Comparison of ENCODE assay signal across 9 cellular contexts in genomic region chr18:58847383-58848071, GRCh38. TPM values are rescaled to one million over a fixed set of nuclear protein-coding genes. Genes with fewer than 3 reads are reported as not detected.
A peak's percentile ranks its signal among the peaks of the same experiment; 100 is the strongest.
DNase-seq lines count a peak whose midpoint lies in the region; ATAC-seq and TF ChIP-seq lines count a peak whose summit lies in the region.
"Had no signal": no experiment of that assay in that cellular context is flagged by ENCODE, and none has a peak within 500 bp of the region (broad histone marks: within the 10 kb centered on the region; RNA-seq: fewer than 3 reads in every experiment).

No MANE protein-coding gene starts in this region.

- intact Hi-C loops in sciatic nerve (cut with DNase I), result no loop called here

- ATAC-seq in GM23338, result peak; percentile 71
- peak; percentile 18 for ATAC-seq in sciatic nerve
- ATAC-seq in HG03442 (IDR thresholded peaks at IDR 0.05; ENCODE audit: unreplicated experiment), result no peak
- no peak for ATAC-seq in GM19324 (IDR thresholded peaks at IDR 0.05; ENCODE audit: low FRiP score, unreplicated experiment)

- H3K36me3 ChIP-seq in GM23338 (ENCODE audit: insufficient read depth) (no peaks in the 10 kb centered on the region), iPS DF 6.9 (ENCODE audit: control insufficient read depth, insufficient read depth, low read length) (no peaks in the 10 kb centered on the region)

- peaks cover 29% of the 10 kb centered on the region for H3K27me3 Mint-ChIP-seq in GM23338 (ENCODE audit: insufficient read depth, low read depth, poor library complexity)

- no peaks in the 10 kb centered on the region for H3K27me3 ChIP-seq in GM23338 (ENCODE audit: insufficient read depth)
- no peaks in the 10 kb centered on the region for H3K27me3 ChIP-seq in iPS DF 6.9 (ENCODE audit: control insufficient read depth, insufficient read depth, low read length)

- peak overlapping the region; percentile 99 for H3K27ac Mint-ChIP-seq in GM23338

- H3F3A ChIP-seq in GM23338 (replicated peaks; ENCODE audit: low read depth), result peaks cover 27% of the 10 kb centered on the region

- H3K9me3 Mint-ChIP-seq in GM23338, result peaks cover 5% of the 10 kb centered on the region; the same call in 2 of the 3 replicates

- H2AFZ ChIP-seq in GM23338, result no peak overlapping the region

- H3K9me3 ChIP-seq in iPS DF 6.9 (ENCODE audit: control insufficient read depth, insufficient read depth, low read length), result no peaks in the 10 kb centered on the region

- H4K20me1 ChIP-seq in GM23338 (replicated peaks; ENCODE audit: insufficient read depth), result no peaks in the 10 kb centered on the region

- TF ChIP-seq CTCF in GM23338 (conservative IDR thresholded peaks at IDR 0.05; ENCODE audit: low read depth in 2 of 2), result no peak

- no CpG with 5 or more reads among the region's 29 CpGs for WGBS in iPS DF 6.9 (ENCODE audit: insufficient coverage, insufficient read length)

- peak overlapping the region; percentile 23; the same call in 1 of the 2 replicates for H3K4me3 ChIP-seq in GM23338
- H3K4me3 ChIP-seq in iPS DF 6.9 (ENCODE audit: low read length), result no peak overlapping the region; the same call in 1 of the 2 replicates

- H3K36me3 Mint-ChIP-seq in GM23338 (ENCODE audit: low read depth), result peaks cover 7% of the 10 kb centered on the region; the same call in 1 of the 3 replicates

- H3K9me2 ChIP-seq in GM23338 (ENCODE audit: insufficient read depth), result no peaks in the 10 kb centered on the region

- H3K27ac ChIP-seq in GM23338 (ENCODE audit: low read depth) (peak overlapping the region; percentile 100), iPS DF 6.9 (ENCODE audit: low read length) (peak overlapping the region; percentile 3)

- peak overlapping the region; percentile 64 for H3K4me2 ChIP-seq in GM23338

- H3K79me2 ChIP-seq in GM23338 (replicated peaks; ENCODE audit: insufficient read depth), result no peaks in the 10 kb centered on the region

- DNase-seq in GM23338 (ENCODE audit: low spot score) (peak; percentile 99), anterior cingulate cortex (lab: John Stamatoyannopoulos, UW) (peak in 36 of 58 donors; percentile 2 to 58 (median 32)), iPS DF 6.9 (ENCODE audit: low read depth, low spot score) (peak; percentile 94), sciatic nerve (ENCODE audit: low spot score) (no peak), NAMALWA (ENCODE audit: low spot score) (no peak)
- no peak for DNase-seq in stimulated activated CD8-positive, alpha-beta memory T cell treated with anti-CD3 and anti-CD28 coated beads, Interleukin-4, amount 100 ng/mL, for 48 hours
- DNase-seq: NCI-H2107 had no signal

- H3K4me3 Mint-ChIP-seq in GM23338, result peak overlapping the region; percentile 39

- H3K4me1 ChIP-seq in GM23338 (ENCODE audit: insufficient read depth) (peaks cover 67% of the 10 kb centered on the region), iPS DF 6.9 (ENCODE audit: control insufficient read depth, insufficient read depth, low read length) (peaks cover 11% of the 10 kb centered on the region; the same call in 1 of the 2 replicates)

- peaks cover 78% of the 10 kb centered on the region for H3K4me1 Mint-ChIP-seq in GM23338

TF ChIP-seq in GM23338, 12 proteins besides CTCF, POLR2A, EP300 and RAD21 (continues in another document):
- TF ChIP-seq, protein P1, sequence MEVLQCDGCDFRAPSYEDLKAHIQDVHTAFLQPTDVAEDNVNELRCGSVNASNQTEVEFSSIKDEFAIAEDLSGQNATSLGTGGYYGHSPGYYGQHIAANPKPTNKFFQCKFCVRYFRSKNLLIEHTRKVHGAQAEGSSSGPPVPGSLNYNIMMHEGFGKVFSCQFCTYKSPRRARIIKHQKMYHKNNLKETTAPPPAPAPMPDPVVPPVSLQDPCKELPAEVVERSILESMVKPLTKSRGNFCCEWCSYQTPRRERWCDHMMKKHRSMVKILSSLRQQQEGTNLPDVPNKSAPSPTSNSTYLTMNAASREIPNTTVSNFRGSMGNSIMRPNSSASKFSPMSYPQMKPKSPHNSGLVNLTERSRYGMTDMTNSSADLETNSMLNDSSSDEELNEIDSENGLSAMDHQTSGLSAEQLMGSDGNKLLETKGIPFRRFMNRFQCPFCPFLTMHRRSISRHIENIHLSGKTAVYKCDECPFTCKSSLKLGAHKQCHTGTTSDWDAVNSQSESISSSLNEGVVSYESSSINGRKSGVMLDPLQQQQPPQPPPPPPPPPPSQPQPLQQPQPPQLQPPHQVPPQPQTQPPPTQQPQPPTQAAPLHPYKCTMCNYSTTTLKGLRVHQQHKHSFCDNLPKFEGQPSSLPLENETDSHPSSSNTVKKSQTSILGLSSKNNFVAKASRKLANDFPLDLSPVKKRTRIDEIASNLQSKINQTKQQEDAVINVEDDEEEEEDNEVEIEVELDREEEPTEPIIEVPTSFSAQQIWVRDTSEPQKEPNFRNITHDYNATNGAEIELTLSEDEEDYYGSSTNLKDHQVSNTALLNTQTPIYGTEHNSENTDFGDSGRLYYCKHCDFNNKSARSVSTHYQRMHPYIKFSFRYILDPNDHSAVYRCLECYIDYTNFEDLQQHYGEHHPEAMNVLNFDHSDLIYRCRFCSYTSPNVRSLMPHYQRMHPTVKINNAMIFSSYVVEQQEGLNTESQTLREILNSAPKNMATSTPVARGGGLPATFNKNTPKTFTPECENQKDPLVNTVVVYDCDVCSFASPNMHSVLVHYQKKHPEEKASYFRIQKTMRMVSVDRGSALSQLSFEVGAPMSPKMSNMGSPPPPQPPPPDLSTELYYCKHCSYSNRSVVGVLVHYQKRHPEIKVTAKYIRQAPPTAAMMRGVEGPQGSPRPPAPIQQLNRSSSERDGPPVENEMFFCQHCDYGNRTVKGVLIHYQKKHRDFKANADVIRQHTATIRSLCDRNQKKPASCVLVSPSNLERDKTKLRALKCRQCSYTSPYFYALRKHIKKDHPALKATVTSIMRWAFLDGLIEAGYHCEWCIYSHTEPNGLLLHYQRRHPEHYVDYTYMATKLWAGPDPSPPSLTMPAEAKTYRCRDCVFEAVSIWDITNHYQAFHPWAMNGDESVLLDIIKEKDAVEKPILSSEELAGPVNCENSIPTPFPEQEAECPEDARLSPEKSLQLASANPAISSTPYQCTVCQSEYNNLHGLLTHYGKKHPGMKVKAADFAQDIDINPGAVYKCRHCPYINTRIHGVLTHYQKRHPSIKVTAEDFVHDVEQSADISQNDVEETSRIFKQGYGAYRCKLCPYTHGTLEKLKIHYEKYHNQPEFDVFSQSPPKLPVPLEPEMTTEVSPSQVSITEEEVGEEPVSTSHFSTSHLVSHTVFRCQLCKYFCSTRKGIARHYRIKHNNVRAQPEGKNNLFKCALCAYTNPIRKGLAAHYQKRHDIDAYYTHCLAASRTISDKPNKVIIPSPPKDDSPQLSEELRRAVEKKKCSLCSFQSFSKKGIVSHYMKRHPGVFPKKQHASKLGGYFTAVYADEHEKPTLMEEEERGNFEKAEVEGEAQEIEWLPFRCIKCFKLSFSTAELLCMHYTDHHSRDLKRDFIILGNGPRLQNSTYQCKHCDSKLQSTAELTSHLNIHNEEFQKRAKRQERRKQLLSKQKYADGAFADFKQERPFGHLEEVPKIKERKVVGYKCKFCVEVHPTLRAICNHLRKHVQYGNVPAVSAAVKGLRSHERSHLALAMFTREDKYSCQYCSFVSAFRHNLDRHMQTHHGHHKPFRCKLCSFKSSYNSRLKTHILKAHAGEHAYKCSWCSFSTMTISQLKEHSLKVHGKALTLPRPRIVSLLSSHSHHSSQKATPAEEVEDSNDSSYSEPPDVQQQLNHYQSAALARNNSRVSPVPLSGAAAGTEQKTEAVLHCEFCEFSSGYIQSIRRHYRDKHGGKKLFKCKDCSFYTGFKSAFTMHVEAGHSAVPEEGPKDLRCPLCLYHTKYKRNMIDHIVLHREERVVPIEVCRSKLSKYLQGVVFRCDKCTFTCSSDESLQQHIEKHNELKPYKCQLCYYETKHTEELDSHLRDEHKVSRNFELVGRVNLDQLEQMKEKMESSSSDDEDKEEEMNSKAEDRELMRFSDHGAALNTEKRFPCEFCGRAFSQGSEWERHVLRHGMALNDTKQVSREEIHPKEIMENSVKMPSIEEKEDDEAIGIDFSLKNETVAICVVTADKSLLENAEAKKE (CRISPR knock-in tag; IDR thresholded peaks at IDR 0.05), result peak; percentile 59; the same call in 1 of the 2 replicates
- TF ChIP-seq ZNF114 (CRISPR knock-in tag; IDR thresholded peaks at IDR 0.05), result no peak
- TF ChIP-seq, protein P2, sequence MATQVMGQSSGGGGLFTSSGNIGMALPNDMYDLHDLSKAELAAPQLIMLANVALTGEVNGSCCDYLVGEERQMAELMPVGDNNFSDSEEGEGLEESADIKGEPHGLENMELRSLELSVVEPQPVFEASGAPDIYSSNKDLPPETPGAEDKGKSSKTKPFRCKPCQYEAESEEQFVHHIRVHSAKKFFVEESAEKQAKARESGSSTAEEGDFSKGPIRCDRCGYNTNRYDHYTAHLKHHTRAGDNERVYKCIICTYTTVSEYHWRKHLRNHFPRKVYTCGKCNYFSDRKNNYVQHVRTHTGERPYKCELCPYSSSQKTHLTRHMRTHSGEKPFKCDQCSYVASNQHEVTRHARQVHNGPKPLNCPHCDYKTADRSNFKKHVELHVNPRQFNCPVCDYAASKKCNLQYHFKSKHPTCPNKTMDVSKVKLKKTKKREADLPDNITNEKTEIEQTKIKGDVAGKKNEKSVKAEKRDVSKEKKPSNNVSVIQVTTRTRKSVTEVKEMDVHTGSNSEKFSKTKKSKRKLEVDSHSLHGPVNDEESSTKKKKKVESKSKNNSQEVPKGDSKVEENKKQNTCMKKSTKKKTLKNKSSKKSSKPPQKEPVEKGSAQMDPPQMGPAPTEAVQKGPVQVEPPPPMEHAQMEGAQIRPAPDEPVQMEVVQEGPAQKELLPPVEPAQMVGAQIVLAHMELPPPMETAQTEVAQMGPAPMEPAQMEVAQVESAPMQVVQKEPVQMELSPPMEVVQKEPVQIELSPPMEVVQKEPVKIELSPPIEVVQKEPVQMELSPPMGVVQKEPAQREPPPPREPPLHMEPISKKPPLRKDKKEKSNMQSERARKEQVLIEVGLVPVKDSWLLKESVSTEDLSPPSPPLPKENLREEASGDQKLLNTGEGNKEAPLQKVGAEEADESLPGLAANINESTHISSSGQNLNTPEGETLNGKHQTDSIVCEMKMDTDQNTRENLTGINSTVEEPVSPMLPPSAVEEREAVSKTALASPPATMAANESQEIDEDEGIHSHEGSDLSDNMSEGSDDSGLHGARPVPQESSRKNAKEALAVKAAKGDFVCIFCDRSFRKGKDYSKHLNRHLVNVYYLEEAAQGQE (IDR thresholded peaks at IDR 0.05; ENCODE audit: unreplicated experiment), result peak; percentile 17
- TF ChIP-seq NANOG (IDR thresholded peaks at IDR 0.05; ENCODE audit: borderline replicate concordance), result peak; percentile 64
- TF ChIP-seq CREB1 (CRISPR knock-in tag; IDR thresholded peaks at IDR 0.05; ENCODE audit: low read depth), result peak; percentile 23; the same call in 1 of the 2 replicates

RNA-seq across cellular contexts. Expression of gene ZNF532, which starts 17.1 kb away (rescaled TPM):
- total RNA-seq in GM23338 (2014; rRNA removed; shearing (Covaris generic)), result 216 and 225 TPM in 2 replicates
- 49.8 and 51.5 TPM in 2 replicates for polyA plus RNA-seq in GM23338 (2016; fragmentation: Nextera tagmentation; extraction: Ambion mirVana)
- total RNA-seq in sciatic nerve, result 167 TPM

Comparison
In these comparisons a context has a peak if more than half of its experiments do, and no peak if none do; other contexts are left out.
1. ATAC-seq: peak in GM23338 (single experiment) and sciatic nerve (single experiment); none in HG03442 (single experiment) and GM19324 (single experiment).
2. DNase-seq: peak in GM23338 (single experiment), anterior cingulate cortex (36 of 58) and iPS DF 6.9 (single experiment); none in sciatic nerve (single experiment), NAMALWA (single experiment) and stimulated activated CD8-positive, alpha-beta memory T cell treated with anti-CD3 and anti-CD28 coated beads, Interleukin-4, amount 100 ng/mL, for 48 hours (single experiment).